Comparison of ENCODE assay signal across 18 cellular contexts in genomic region chr17:76956846-76957540, GRCh38.
DNase-seq lines count a peak whose midpoint lies in the region; ATAC-seq and TF ChIP-seq lines count a peak whose summit lies in the region.
"Had no signal": no experiment of that assay in that cellular context is flagged by ENCODE, and none has a peak within 500 bp of the region (broad histone marks: within the 10 kb centered on the region; RNA-seq: fewer than 3 reads in every experiment).

No MANE protein-coding gene starts in this region.

- no peak for TF ChIP-seq RAD21 in neural cell (conservative IDR thresholded peaks at IDR 0.05)

- peaks cover 46% of the 10 kb centered on the region for H3K4me1 ChIP-seq in Karpas-422 (ENCODE audit: low read length)
- no peaks in the 10 kb centered on the region for H3K4me1 ChIP-seq in breast epithelium
- H3K4me1 ChIP-seq: BE2C had no signal

- TF ChIP-seq EP300 in neural cell (conservative IDR thresholded peaks at IDR 0.05; ENCODE audit: poor library complexity, severe bottlenecking): no peak

- no peaks in the 10 kb centered on the region for H3K9me3 ChIP-seq in Karpas-422 (ENCODE audit: low read length)
- no peaks in the 10 kb centered on the region for H3K9me3 ChIP-seq in neural cell (ENCODE audit: low read length)
- H3K9me3 ChIP-seq in breast epithelium: no peaks in the 10 kb centered on the region
- H3K9me3 ChIP-seq: BE2C had no signal

- H3K79me2 ChIP-seq in Karpas-422 (ENCODE audit: low read length) (no peaks in the 10 kb centered on the region), neural cell (replicated peaks; ENCODE audit: insufficient read depth, low read length) (no peaks in the 10 kb centered on the region)

- H3K36me3 ChIP-seq in Karpas-422 (ENCODE audit: insufficient read depth, low read length): no peaks in the 10 kb centered on the region
- no peaks in the 10 kb centered on the region for H3K36me3 ChIP-seq in neural cell (ENCODE audit: insufficient read depth, low read length)
- H3K36me3 ChIP-seq in breast epithelium: no peaks in the 10 kb centered on the region
- H3K36me3 ChIP-seq: BE2C had no signal

- ATAC-seq in HG03469 (IDR thresholded peaks at IDR 0.05; ENCODE audit: unreplicated experiment): no peak
- no peak for ATAC-seq in HG02759 (IDR thresholded peaks at IDR 0.05; ENCODE audit: unreplicated experiment)
- ATAC-seq: GM12878, PC-3 had no signal

- peak overlapping the region; percentile 65 for H3K4me3 ChIP-seq in Karpas-422 (ENCODE audit: low read length)
- H3K4me3 ChIP-seq in neural cell (ENCODE audit: low read length): no peak overlapping the region
- no peak overlapping the region for H3K4me3 ChIP-seq in breast epithelium
- H3K4me3 ChIP-seq: GM12878 had no signal

- H3K4me2 ChIP-seq in Karpas-422 (ENCODE audit: low read depth, low read length, poor library complexity, severe bottlenecking) (peak overlapping the region; percentile 86), neural cell (ENCODE audit: low read length) (no peak overlapping the region)

- DNase-seq in Karpas-422 (peak; percentile 82), caudate nucleus (lab: John Stamatoyannopoulos, UW) (peak in 1 of 61 donors; percentile 7), breast epithelium (ENCODE audit: low spot score in 2 of 2) (no peak)
- no peak for DNase-seq in stimulated activated CD4-positive, alpha-beta T cell treated with anti-CD3 and anti-CD28 coated beads, Interleukin-4, amount 100 ng/mL, for 1 hour
- DNase-seq: BE2C; DMS79 treated with DMSO at 0.1 percent for 48 hours; GDM1; IMR-90; NCI-H1105 treated with DMSO at 0.1 percent for 48 hours; NCI-H1694 treated with DMSO at 0.1 percent for 48 hours; NCI-H526 treated with DMSO at 0.1 percent for 48 hours; NK-92 treated with Interleukin-12 subunit alpha and Interleukin-12 subunit beta, amount 100 ng/mL, for 24 hours; PC-3 had no signal

- intact Hi-C loops in breast epithelium (cut with DNase I; ENCODE audit: low total_unique reads): no loop called here

- peak overlapping the region; percentile 60 for H3K9ac ChIP-seq in Karpas-422 (ENCODE audit: low read length)
- peak overlapping the region; percentile 46 for H3K9ac ChIP-seq in neural cell (ENCODE audit: low read length)

- H4K20me1 ChIP-seq in Karpas-422 (ENCODE audit: insufficient read depth, low read depth, low read length) (no peaks in the 10 kb centered on the region; the same call in 1 of the 2 replicates), neural cell (ENCODE audit: insufficient read depth) (no peaks in the 10 kb centered on the region)

- H3K27ac ChIP-seq in Karpas-422 (ENCODE audit: low read length) (peak overlapping the region; percentile 72), caudate nucleus (ENCODE audit: low read depth, low read length) (peak overlapping the region; percentile 58), neural cell (ENCODE audit: low read length) (peak overlapping the region; percentile 44), breast epithelium (no peak overlapping the region)
- H3K27ac ChIP-seq: RWPE1 had no signal

- H3K9me2 ChIP-seq in Karpas-422 (replicated peaks; ENCODE audit: insufficient read depth, low read length) (no peaks in the 10 kb centered on the region), neural cell (ENCODE audit: insufficient read depth, low read length) (no peaks in the 10 kb centered on the region)

- H2AFZ ChIP-seq in Karpas-422 (ENCODE audit: low read length) (no peak overlapping the region), neural cell (ENCODE audit: low read depth, low read length) (no peak overlapping the region)

- no peak for TF ChIP-seq POLR2A in breast epithelium (IDR thresholded peaks at IDR 0.05)

- TF ChIP-seq CTCF in neural cell (IDR thresholded peaks at IDR 0.05; ENCODE audit: poor library complexity, severe bottlenecking) (no peak), breast epithelium (IDR thresholded peaks at IDR 0.05) (no peak)

- peaks cover 2% of the 10 kb centered on the region; the same call in 1 of the 2 replicates for H3K27me3 ChIP-seq in Karpas-422 (ENCODE audit: low read length)
- no peaks in the 10 kb centered on the region for H3K27me3 ChIP-seq in neural cell (ENCODE audit: insufficient read depth, low read depth, low read length)
- peaks cover 0 to 6% of the 10 kb centered on the region in 2 donors for H3K27me3 ChIP-seq in breast epithelium
- H3K27me3 ChIP-seq: BE2C had no signal

- no peaks in the 10 kb centered on the region for H3F3A ChIP-seq in neural cell (ENCODE audit: insufficient read depth, low read length, poor library complexity, severe bottlenecking)

TF ChIP-seq in neural cell, 6 proteins besides CTCF, POLR2A, EP300 and RAD21:
- TF ChIP-seq POLR2AphosphoS5 (IDR thresholded peaks at IDR 0.05) (no peak), MXI1 (conservative IDR thresholded peaks at IDR 0.05; ENCODE audit: poor library complexity, severe bottlenecking) (no peak)

Comparison
In these comparisons a context has a peak if more than half of its experiments do, and no peak if none do; other contexts are left out.
1. H3K27ac ChIP-seq: peak in Karpas-422 (single experiment), caudate nucleus (single experiment) and neural cell (single experiment); none in breast epithelium (0 of 2).